21 cellular contexts compared by ENCODE assay signal in the genomic region with DNA sequence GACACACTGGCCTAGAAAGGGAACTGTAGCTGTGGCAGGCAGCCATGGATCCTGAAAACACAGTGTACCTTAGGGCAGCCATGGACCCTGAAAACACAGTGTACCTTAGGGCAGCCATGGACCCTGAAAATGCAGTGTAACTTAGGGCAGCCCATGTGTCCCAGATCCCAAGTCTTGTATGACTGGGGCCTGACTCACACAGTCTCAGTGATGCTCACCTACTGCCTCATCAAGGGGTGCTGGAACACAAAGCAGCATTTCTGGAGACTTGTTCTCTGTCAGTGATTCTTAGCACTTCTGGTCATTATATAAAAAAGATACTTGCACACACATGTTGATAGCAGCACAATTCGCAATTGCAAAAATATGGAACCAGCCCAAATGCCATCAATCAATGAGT.
"Had no signal": no experiment of that assay in that cellular context is flagged by ENCODE, and none has a peak within 500 bp of the region (broad histone marks: within the 10 kb centered on the region; RNA-seq: fewer than 3 reads in every experiment).

No MANE protein-coding gene starts in this region.

- DNase-seq: activated CD4-positive, alpha-beta T cell treated with anti-CD3 and anti-CD28 coated beads for 1 hour; activated CD8-positive, alpha-beta memory T cell treated with anti-CD3 and anti-CD28 coated beads for 24 hours; activated CD8-positive, alpha-beta memory T cell treated with anti-CD3 and anti-CD28 coated beads, Interleukin-2, amount 50 U/mL, for 48 hours; activated effector memory CD4-positive, alpha-beta T cell treated with anti-CD3 and anti-CD28 coated beads, Interleukin-2, amount 50 U/mL, for 16 hours; activated naive CD4-positive, alpha-beta T cell treated with anti-CD3 and anti-CD28 coated beads, Interleukin-2, amount 50 U/mL, for 16 hours; activated T-cell treated with anti-CD3 and anti-CD28 coated beads, Interleukin-2, amount 50 U/mL, for 48 hours; effector CD8-positive, alpha-beta T cell; gastrocnemius medialis; left ventricle myocardium inferior; mucosa of descending colon; naive B cell; stimulated activated CD4-positive, alpha-beta T cell treated with anti-CD3 and anti-CD28 coated beads, Interleukin-12 subunit alpha, Interleukin-12 subunit beta, amount 100 ng/mL, for 4 hours; stimulated activated CD4-positive, alpha-beta T cell treated with anti-CD3 and anti-CD28 coated beads, Interleukin-2, amount 100 ng/mL, for 24 hours; T-helper 2 cell; WERI-Rb-1 had no signal

- H3K4me3 ChIP-seq: ascending aorta, gastrocnemius medialis, left ventricle myocardium inferior, mucosa of descending colon, tibial nerve, vagina had no signal

- H3K36me3 Mint-ChIP-seq: memory B cell, naive B cell had no signal

- H3K9me3 Mint-ChIP-seq: memory B cell; naive B cell; neural crest cell; stimulated activated naive CD8-positive, alpha-beta T cell treated with anti-CD3 and anti-CD28 coated beads, Interleukin-15, Interleukin-2, amounts not matched to agents 100 ng/mL and 50 ng/mL, for 24 hours had no signal

- H3K9me3 ChIP-seq: ascending aorta, gastrocnemius medialis, left ventricle myocardium inferior, mucosa of descending colon, tibial nerve, vagina had no signal

- H3K27ac ChIP-seq: ascending aorta, gastrocnemius medialis, left ventricle myocardium inferior, tibial nerve, vagina, WERI-Rb-1 had no signal

- H3K27me3 ChIP-seq: ascending aorta, gastrocnemius medialis, tibial nerve, vagina had no signal

- H3K4me1 ChIP-seq: ascending aorta, gastrocnemius medialis, left ventricle myocardium inferior, tibial nerve, vagina had no signal

- H3K4me3 Mint-ChIP-seq: memory B cell; naive B cell; neural crest cell; stimulated activated naive CD8-positive, alpha-beta T cell treated with anti-CD3 and anti-CD28 coated beads, Interleukin-15, Interleukin-2, amounts not matched to agents 100 ng/mL and 50 ng/mL, for 24 hours had no signal

- ATAC-seq: gastrocnemius medialis, mucosa of descending colon had no signal

- H3K27ac Mint-ChIP-seq: memory B cell; naive B cell; stimulated activated naive CD8-positive, alpha-beta T cell treated with anti-CD3 and anti-CD28 coated beads, Interleukin-15, Interleukin-2, amounts not matched to agents 100 ng/mL and 50 ng/mL, for 24 hours had no signal

- H3K4me1 Mint-ChIP-seq: neural crest cell had no signal

- H3K36me3 ChIP-seq: ascending aorta, gastrocnemius medialis, left ventricle myocardium inferior, vagina, WERI-Rb-1 had no signal
